In the genomic region with DNA sequence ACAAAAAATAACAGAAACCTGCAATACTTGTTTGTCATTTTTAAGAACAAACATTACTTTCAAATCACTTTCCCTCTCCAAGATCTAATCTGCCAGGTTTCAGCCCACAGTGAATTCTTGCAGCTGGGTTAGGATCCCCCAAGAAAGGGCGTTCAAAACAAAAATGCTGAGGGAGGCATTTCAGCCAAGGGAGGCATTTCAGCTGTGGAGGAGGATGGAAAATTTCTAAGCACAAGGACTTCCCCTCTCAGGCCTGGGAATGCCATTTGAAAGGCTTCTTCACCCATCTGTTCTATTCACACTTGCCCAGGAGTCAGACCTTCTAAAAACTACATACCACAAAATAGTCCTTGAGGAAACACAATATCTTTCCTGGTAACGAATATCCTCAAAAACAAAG, we compare ENCODE assay signal across 1 cellular context.
TF ChIP-seq lines count a peak whose summit lies in the region.

No MANE protein-coding gene starts in this region.

TF ChIP-seq in WTC11, 78 proteins besides CTCF, POLR2A, EP300 and RAD21 (continued from another document):
- TF ChIP-seq, protein P1, sequence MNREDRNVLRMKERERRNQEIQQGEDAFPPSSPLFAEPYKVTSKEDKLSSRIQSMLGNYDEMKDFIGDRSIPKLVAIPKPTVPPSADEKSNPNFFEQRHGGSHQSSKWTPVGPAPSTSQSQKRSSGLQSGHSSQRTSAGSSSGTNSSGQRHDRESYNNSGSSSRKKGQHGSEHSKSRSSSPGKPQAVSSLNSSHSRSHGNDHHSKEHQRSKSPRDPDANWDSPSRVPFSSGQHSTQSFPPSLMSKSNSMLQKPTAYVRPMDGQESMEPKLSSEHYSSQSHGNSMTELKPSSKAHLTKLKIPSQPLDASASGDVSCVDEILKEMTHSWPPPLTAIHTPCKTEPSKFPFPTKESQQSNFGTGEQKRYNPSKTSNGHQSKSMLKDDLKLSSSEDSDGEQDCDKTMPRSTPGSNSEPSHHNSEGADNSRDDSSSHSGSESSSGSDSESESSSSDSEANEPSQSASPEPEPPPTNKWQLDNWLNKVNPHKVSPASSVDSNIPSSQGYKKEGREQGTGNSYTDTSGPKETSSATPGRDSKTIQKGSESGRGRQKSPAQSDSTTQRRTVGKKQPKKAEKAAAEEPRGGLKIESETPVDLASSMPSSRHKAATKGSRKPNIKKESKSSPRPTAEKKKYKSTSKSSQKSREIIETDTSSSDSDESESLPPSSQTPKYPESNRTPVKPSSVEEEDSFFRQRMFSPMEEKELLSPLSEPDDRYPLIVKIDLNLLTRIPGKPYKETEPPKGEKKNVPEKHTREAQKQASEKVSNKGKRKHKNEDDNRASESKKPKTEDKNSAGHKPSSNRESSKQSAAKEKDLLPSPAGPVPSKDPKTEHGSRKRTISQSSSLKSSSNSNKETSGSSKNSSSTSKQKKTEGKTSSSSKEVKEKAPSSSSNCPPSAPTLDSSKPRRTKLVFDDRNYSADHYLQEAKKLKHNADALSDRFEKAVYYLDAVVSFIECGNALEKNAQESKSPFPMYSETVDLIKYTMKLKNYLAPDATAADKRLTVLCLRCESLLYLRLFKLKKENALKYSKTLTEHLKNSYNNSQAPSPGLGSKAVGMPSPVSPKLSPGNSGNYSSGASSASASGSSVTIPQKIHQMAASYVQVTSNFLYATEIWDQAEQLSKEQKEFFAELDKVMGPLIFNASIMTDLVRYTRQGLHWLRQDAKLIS (CRISPR knock-in tag; IDR thresholded peaks at IDR 0.05; ENCODE audit: borderline replicate concordance), result no peak
- TF ChIP-seq, protein P2, sequence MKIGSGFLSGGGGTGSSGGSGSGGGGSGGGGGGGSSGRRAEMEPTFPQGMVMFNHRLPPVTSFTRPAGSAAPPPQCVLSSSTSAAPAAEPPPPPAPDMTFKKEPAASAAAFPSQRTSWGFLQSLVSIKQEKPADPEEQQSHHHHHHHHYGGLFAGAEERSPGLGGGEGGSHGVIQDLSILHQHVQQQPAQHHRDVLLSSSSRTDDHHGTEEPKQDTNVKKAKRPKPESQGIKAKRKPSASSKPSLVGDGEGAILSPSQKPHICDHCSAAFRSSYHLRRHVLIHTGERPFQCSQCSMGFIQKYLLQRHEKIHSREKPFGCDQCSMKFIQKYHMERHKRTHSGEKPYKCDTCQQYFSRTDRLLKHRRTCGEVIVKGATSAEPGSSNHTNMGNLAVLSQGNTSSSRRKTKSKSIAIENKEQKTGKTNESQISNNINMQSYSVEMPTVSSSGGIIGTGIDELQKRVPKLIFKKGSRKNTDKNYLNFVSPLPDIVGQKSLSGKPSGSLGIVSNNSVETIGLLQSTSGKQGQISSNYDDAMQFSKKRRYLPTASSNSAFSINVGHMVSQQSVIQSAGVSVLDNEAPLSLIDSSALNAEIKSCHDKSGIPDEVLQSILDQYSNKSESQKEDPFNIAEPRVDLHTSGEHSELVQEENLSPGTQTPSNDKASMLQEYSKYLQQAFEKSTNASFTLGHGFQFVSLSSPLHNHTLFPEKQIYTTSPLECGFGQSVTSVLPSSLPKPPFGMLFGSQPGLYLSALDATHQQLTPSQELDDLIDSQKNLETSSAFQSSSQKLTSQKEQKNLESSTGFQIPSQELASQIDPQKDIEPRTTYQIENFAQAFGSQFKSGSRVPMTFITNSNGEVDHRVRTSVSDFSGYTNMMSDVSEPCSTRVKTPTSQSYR (CRISPR knock-in tag; IDR thresholded peaks at IDR 0.05), result no peak
- TF ChIP-seq TEAD1 (CRISPR knock-in tag; IDR thresholded peaks at IDR 0.05), result no peak
- TF ChIP-seq NR2C2 (CRISPR knock-in tag; IDR thresholded peaks at IDR 0.05), result no peak
- TF ChIP-seq HMGA2 (CRISPR knock-in tag; IDR thresholded peaks at IDR 0.05), result no peak
- no peak for TF ChIP-seq CREM (CRISPR knock-in tag; IDR thresholded peaks at IDR 0.05)
- TF ChIP-seq TP53 (CRISPR knock-in tag; IDR thresholded peaks at IDR 0.05), result no peak
